Comparison of ENCODE assay signal across 30 cellular contexts in the genomic region with DNA sequence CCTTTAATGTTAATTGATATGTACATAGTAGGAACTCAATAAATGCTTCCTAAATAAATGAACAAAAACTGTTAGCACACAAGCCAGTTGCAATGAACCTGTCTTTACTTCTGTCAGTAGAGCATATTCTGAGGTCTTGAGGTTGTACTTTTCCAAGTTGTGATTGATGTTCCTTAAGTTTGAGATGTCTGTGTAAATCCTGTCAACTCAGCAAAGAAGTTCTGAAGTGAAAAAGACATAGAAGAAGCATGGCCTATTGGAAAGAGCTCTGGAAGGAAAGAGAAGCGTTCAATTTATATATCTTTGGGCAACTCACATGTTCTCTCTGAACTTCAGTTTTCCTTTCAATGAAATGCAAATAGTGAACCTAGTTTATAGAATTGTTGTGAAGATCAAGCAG.
DNase-seq lines count a peak whose midpoint lies in the region; ATAC-seq, FAIRE-seq and TF ChIP-seq lines count a peak whose summit lies in the region.
"Had no signal": no experiment of that assay in that cellular context is flagged by ENCODE, and none has a peak within 500 bp of the region (broad histone marks: within the 10 kb centered on the region; RNA-seq: fewer than 3 reads in every experiment).

No MANE protein-coding gene starts in this region.

- TF ChIP-seq RAD21 in HepG2 (CRISPR knock-in tag; IDR thresholded peaks at IDR 0.05) (no peak), A549 (conservative IDR thresholded peaks at IDR 0.05 in 1 of 2, IDR thresholded peaks at IDR 0.05 in 1 of 2) (no peak)

- WGBS in HepG2 (ENCODE audit: low lambda C conversion rate) = 0% methylated on average over 1 of the region's 1 CpG
- WGBS in right lobe of liver (ENCODE audit: insufficient coverage, low coverage, low lambda C conversion rate, missing lambda C conversion rate) = 54% methylated on average over 1 of the region's 1 CpG
- WGBS in A549 (ENCODE audit: missing lambda C conversion rate) = 2% methylated on average over 1 of the region's 1 CpG

- no peak overlapping the region for H2AFZ ChIP-seq in HepG2 (ENCODE audit: low read length)

- POLR2A ChIA-PET in HepG2 (lab: Yijun Ruan, JAX) = no interaction called here
- POLR2A ChIA-PET in A549 (lab: Yijun Ruan, JAX) = no interaction called here

- H3K4me2 ChIP-seq in HepG2 (ENCODE audit: low read depth, low read length) = no peak overlapping the region
- no peak overlapping the region for H3K4me2 ChIP-seq in A549
- H3K4me2 ChIP-seq: BLaER1; BLaER1 treated with 17β-estradiol and CSF1 and Interleukin-3, amounts not matched to agents 10 nM and 100 nM had no signal

- H3K27ac ChIP-seq in HepG2 (ENCODE audit: extremely low read length, insufficient read depth, low read length) = no peak overlapping the region
- H3K27ac ChIP-seq in right lobe of liver = no peak overlapping the region
- no peak overlapping the region for H3K27ac ChIP-seq in A549
- H3K27ac ChIP-seq: 22Rv1; BLaER1; BLaER1 treated with 17β-estradiol and CSF1 and Interleukin-3, amounts not matched to agents 10 nM and 100 nM; C4-2B had no signal

- TF ChIP-seq EP300 in HepG2 (IDR thresholded peaks at IDR 0.05; ENCODE audit: low read depth in 2 of 2, low read length in 2 of 2) (no peak), HepG2 (CRISPR knock-in tag; IDR thresholded peaks at IDR 0.05; ENCODE audit: borderline replicate concordance) (no peak), A549 (IDR thresholded peaks at IDR 0.05) (no peak)

- no TSS peak for BruUV-seq in HepG2 (replicated peaks; lab: Mats Ljungman, UMichigan)

- no peak for TF ChIP-seq POLR2A in HepG2 (IDR thresholded peaks at IDR 0.05; ENCODE audit: insufficient read depth in 1 of 2, low read depth in 2 of 2, low read length in 2 of 2)
- TF ChIP-seq POLR2A in right lobe of liver (IDR thresholded peaks at IDR 0.05) = no peak
- no peak for TF ChIP-seq POLR2A in A549 (IDR thresholded peaks at IDR 0.05; ENCODE audit: low read length)

- H3K36me3 ChIP-seq in HepG2 (replicated peaks in 1 of 2; ENCODE audit: control insufficient read depth in 1 of 2, insufficient read depth in 2 of 2, low read length in 2 of 2) (no peaks in the 10 kb centered on the region), right lobe of liver (no peaks in the 10 kb centered on the region)
- H3K36me3 ChIP-seq: BE2C; BLaER1; BLaER1 treated with 17β-estradiol and CSF1 and Interleukin-3, amounts not matched to agents 10 nM and 100 nM had no signal

- no peak for DNase-seq in HepG2 (ENCODE audit: low spot score)
- DNase-seq in right lobe of liver = no peak
- no peak for DNase-seq in A549 (ENCODE audit: low read depth in 1 of 2, low spot score in 1 of 2)
- no peak for DNase-seq in cortex of kidney (lab: John Stamatoyannopoulos, UW)
- DNase-seq: 8988T; ACHN; AML-193; BE2C; C1 segment of cervical spinal cord; Caco-2; Calu3; CD4-positive, alpha-beta memory T cell; CD4-positive, alpha-beta T cell; CD4-positive, CD25-positive, alpha-beta regulatory T cell; CD8-positive, alpha-beta memory T cell; CD8-positive, alpha-beta T cell; COR-L47; DMS 273 treated with DMSO at 0.1 percent for 48 hours; DMS153; DMS53; DMS79; DMS79 treated with DMSO at 0.1 percent for 48 hours; DND-41; EL had no signal

- CTCF ChIA-PET in HepG2 (lab: Yijun Ruan, JAX; ENCODE audit: low intra/inter-chr PET ratio, low total read pairs) (no interaction called here), A549 (lab: Yijun Ruan, JAX) (no interaction called here)

- H3K4me3 ChIP-seq in HepG2 (replicated peaks in 1 of 3; ENCODE audit: insufficient read depth in 1 of 3, low read depth in 2 of 3, low read length in 3 of 3) = no peak overlapping the region
- no peak overlapping the region for H3K4me3 ChIP-seq in right lobe of liver
- H3K4me3 ChIP-seq in A549 = no peak overlapping the region
- H3K4me3 ChIP-seq: BLaER1; BLaER1 treated with 17β-estradiol and CSF1 and Interleukin-3, amounts not matched to agents 10 nM and 100 nM had no signal

- in situ Hi-C loops in HepG2 (cut with HindIII; ENCODE audit: extremely low pct_ligation_motif_present, low pct_unique_long_range_greater_than_20kb) = no loop called here

- no peaks in the 10 kb centered on the region for H4K20me1 ChIP-seq in HepG2 (ENCODE audit: insufficient read depth, low read length)
- H4K20me1 ChIP-seq: BLaER1; BLaER1 treated with 17β-estradiol and CSF1 and Interleukin-3, amounts not matched to agents 10 nM and 100 nM had no signal

- no peak overlapping the region for H3K9ac ChIP-seq in HepG2 (ENCODE audit: insufficient read depth, low read depth, low read length)
- H3K9ac ChIP-seq: BLaER1; BLaER1 treated with 17β-estradiol and CSF1 and Interleukin-3, amounts not matched to agents 10 nM and 100 nM had no signal

- peaks cover 49% of the 10 kb centered on the region for H3K9me3 ChIP-seq in HepG2 (ENCODE audit: low read length)
- no peaks in the 10 kb centered on the region for H3K9me3 ChIP-seq in right lobe of liver
- no peaks in the 10 kb centered on the region for H3K9me3 ChIP-seq in A549
- H3K9me3 ChIP-seq: BE2C; BLaER1; BLaER1 treated with 17β-estradiol and CSF1 and Interleukin-3, amounts not matched to agents 10 nM and 100 nM; Caco-2 had no signal

- H3K4me1 ChIP-seq in HepG2 (ENCODE audit: insufficient read depth, low read length) (no peaks in the 10 kb centered on the region), right lobe of liver (no peaks in the 10 kb centered on the region), A549 (no peaks in the 10 kb centered on the region)
- H3K4me1 ChIP-seq: BE2C; BLaER1; BLaER1 treated with 17β-estradiol and CSF1 and Interleukin-3, amounts not matched to agents 10 nM and 100 nM; Caco-2 had no signal

- no peaks in the 10 kb centered on the region for H3K79me2 ChIP-seq in HepG2 (ENCODE audit: insufficient read depth, low read length)

- intact Hi-C loops in HepG2 (cut with micrococcal nuclease; ENCODE audit: unreplicated experiment) (no loop called here), right lobe of liver (cut with DNase I) (no loop called here)

- no peak for TF ChIP-seq CTCF in HepG2 (CRISPR knock-in tag; IDR thresholded peaks at IDR 0.05)
- no peak for TF ChIP-seq CTCF in right lobe of liver (IDR thresholded peaks at IDR 0.05)
- no peak for TF ChIP-seq CTCF in A549 (IDR thresholded peaks at IDR 0.05)

- H3K27me3 ChIP-seq in HepG2 (ENCODE audit: control insufficient read depth in 1 of 2, insufficient read depth in 2 of 2, low read length in 2 of 2) (no peaks in the 10 kb centered on the region; a peak in 1 of 5 replicates), right lobe of liver (no peaks in the 10 kb centered on the region)
- H3K27me3 ChIP-seq: BE2C; BLaER1; BLaER1 treated with 17β-estradiol and CSF1 and Interleukin-3, amounts not matched to agents 10 nM and 100 nM had no signal

- no peak for FAIRE-seq in HepG2 (lab: Jason Lieb, UNC)
- peak; percentile 56 for FAIRE-seq in A549 (lab: Jason Lieb, UNC)
- FAIRE-seq: A204.1, D721Med had no signal

- ATAC-seq in HepG2 (no peak), right lobe of liver (no peak), A549 (no peak)
- ATAC-seq: CD8-positive, alpha-beta T cell had no signal

TF ChIP-seq in HepG2, 621 proteins besides CTCF, POLR2A, EP300 and RAD21:
- TF ChIP-seq MAFF (IDR thresholded peaks at IDR 0.05; ENCODE audit: low read depth, low read length) = peak; percentile 27; the same call in 1 of the 2 replicates
- TF ChIP-seq MAFK (conservative IDR thresholded peaks at IDR 0.05 in 1 of 2, IDR thresholded peaks at IDR 0.05 in 1 of 2; ENCODE audit: low read length in 2 of 2) = peak in 1 of 2 experiments; percentile 67; a peak in 1 of 4 replicates
- TF ChIP-seq, protein P1, sequence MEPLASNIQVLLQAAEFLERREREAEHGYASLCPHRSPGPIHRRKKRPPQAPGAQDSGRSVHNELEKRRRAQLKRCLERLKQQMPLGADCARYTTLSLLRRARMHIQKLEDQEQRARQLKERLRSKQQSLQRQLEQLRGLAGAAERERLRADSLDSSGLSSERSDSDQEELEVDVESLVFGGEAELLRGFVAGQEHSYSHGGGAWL (CRISPR knock-in tag; IDR thresholded peaks at IDR 0.05) = no peak
- TF ChIP-seq ZC3H4 (CRISPR knock-in tag; IDR thresholded peaks at IDR 0.05; ENCODE audit: borderline replicate concordance) = no peak
TF ChIP-seq in HepG2: peak in this region for 2.

TF ChIP-seq in A549, 52 proteins besides CTCF, POLR2A, EP300 and RAD21:
- peak; percentile 65 for TF ChIP-seq MAFK (IDR thresholded peaks at IDR 0.05; ENCODE audit: partially characterized antibody)
- no peak for TF ChIP-seq PHF8 (IDR thresholded peaks at IDR 0.05; ENCODE audit: borderline replicate concordance, low read depth)
TF ChIP-seq in A549: peak in this region for 1.
